Comparison of ENCODE assay signal across 30 cellular contexts in the genomic region with DNA sequence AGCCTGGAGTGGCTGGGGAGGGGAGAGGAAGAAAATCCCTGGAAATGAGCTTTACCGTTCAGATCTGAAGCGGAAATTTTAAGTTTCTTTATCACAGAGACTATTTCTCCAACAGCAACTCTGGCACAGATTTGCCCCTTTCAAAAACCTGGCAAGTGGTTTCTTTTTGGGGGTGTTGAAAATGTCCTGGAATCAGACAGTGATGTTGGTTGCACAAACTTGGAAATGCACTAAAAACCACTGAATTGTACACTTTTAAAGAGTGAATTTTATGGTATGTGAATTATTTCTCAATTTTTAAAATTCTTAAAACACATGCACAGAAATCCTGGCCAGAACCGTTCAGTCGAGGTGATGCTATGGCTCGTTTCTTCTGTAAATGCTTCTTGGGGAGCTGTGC.
"Had no signal": no experiment of that assay in that cellular context is flagged by ENCODE, and none has a peak within 500 bp of the region (broad histone marks: within the 10 kb centered on the region; RNA-seq: fewer than 3 reads in every experiment).

No MANE protein-coding gene starts in this region.

- H2AFZ ChIP-seq: parathyroid adenoma had no signal

- H3K4me1 ChIP-seq: adrenal gland, parathyroid adenoma had no signal

- H3K27ac Mint-ChIP-seq: stimulated activated memory B cell treated with anti-CD40 and anti-IgM and Interleukin-4, amounts not matched to agents 10 μg/mL and 1 μg/mL and 100 μg/mL, for 72 hours; type B pancreatic cell had no signal

- H3K27me3 ChIP-seq: adrenal gland, body of pancreas, esophagus muscularis mucosa, right atrium auricular region, vagina had no signal

- H3K4me3 Mint-ChIP-seq: stimulated activated memory B cell treated with anti-CD40 and anti-IgM and Interleukin-4, amounts not matched to agents 10 μg/mL and 1 μg/mL and 100 μg/mL, for 72 hours; stimulated activated naive CD8-positive, alpha-beta T cell treated with anti-CD3 and anti-CD28 coated beads, Interleukin-15, amount 100 ng/mL, for 72 hours; T-cell; type B pancreatic cell had no signal

- H3K9me3 ChIP-seq: adrenal gland, body of pancreas, esophagus muscularis mucosa, right atrium auricular region, vagina had no signal

- H3K27ac ChIP-seq: adrenal gland, body of pancreas, esophagus muscularis mucosa, parathyroid adenoma, right atrium auricular region, vagina had no signal

- H3K36me3 Mint-ChIP-seq: stimulated activated memory B cell treated with anti-CD40 and anti-IgM and Interleukin-4, amounts not matched to agents 10 μg/mL and 1 μg/mL and 100 μg/mL, for 72 hours; T-cell; type B pancreatic cell had no signal

- H3K9me3 Mint-ChIP-seq: stimulated activated memory B cell treated with anti-CD40 and anti-IgM and Interleukin-4, amounts not matched to agents 10 μg/mL and 1 μg/mL and 100 μg/mL, for 72 hours; T-cell; type B pancreatic cell had no signal

- H3K9ac ChIP-seq: parathyroid adenoma had no signal

- DNase-seq: activated CD4-positive, alpha-beta T cell treated with anti-CD3 and anti-CD28 coated beads for 4 hours; activated CD4-positive, CD25-positive, alpha-beta regulatory T cell; activated CD8-positive, alpha-beta memory T cell treated with anti-CD3 and anti-CD28 coated beads for 24 hours; activated CD8-positive, alpha-beta memory T cell treated with anti-CD3 and anti-CD28 coated beads, Interleukin-2, amount 50 U/mL, for 4 hours; activated gamma-delta T cell; activated naive CD4-positive, alpha-beta T cell treated with anti-CD3 and anti-CD28 coated beads, Interleukin-2, amount 50 U/mL, for 16 hours; activated T-cell treated with anti-CD3 and anti-CD28 coated beads, Interleukin-2, amount 50 U/mL, for 1 hour; adrenal gland; aorta; body of pancreas; dermis blood vessel endothelial cell; effector CD4-positive, alpha-beta T cell; head of caudate nucleus; hippocampal formation; left cardiac atrium; left ventricle myocardium superior; occipital lobe; stimulated activated CD4-positive, alpha-beta T cell treated with anti-CD3 and anti-CD28 coated beads, Interleukin-1b, Interleukin-23, amount 100 ng/mL, for 48 hours; stimulated activated CD4-positive, alpha-beta T cell treated with anti-CD3 and anti-CD28 coated beads, Interleukin-4, amount 100 ng/mL, for 4 hours; stimulated activated CD8-positive, alpha-beta memory T cell treated with anti-CD3 and anti-CD28 coated beads, Interleukin-4, amount 100 ng/mL, for 48 hours; stimulated activated naive CD8-positive, alpha-beta T cell treated with anti-CD3 and anti-CD28 coated beads, Interleukin-15, amount 100 ng/mL, for 72 hours; substantia nigra; T-cell had no signal

- H3K36me3 ChIP-seq: adrenal gland, esophagus muscularis mucosa, right atrium auricular region, vagina had no signal

- H3K4me3 ChIP-seq: adrenal gland, body of pancreas, esophagus muscularis mucosa, right atrium auricular region, smooth muscle cell, vagina had no signal

- ATAC-seq: body of pancreas; left cardiac atrium; left ventricle myocardium superior; stimulated activated memory B cell treated with anti-CD40 and anti-IgM and Interleukin-4, amounts not matched to agents 10 μg/mL and 1 μg/mL and 100 μg/mL, for 72 hours; stimulated activated naive CD8-positive, alpha-beta T cell treated with anti-CD3 and anti-CD28 coated beads, Interleukin-15, amount 100 ng/mL, for 72 hours; T-cell had no signal

- H3K4me2 ChIP-seq: smooth muscle cell had no signal
